ENCODE assay signal across 2 cellular contexts in the genomic region with DNA sequence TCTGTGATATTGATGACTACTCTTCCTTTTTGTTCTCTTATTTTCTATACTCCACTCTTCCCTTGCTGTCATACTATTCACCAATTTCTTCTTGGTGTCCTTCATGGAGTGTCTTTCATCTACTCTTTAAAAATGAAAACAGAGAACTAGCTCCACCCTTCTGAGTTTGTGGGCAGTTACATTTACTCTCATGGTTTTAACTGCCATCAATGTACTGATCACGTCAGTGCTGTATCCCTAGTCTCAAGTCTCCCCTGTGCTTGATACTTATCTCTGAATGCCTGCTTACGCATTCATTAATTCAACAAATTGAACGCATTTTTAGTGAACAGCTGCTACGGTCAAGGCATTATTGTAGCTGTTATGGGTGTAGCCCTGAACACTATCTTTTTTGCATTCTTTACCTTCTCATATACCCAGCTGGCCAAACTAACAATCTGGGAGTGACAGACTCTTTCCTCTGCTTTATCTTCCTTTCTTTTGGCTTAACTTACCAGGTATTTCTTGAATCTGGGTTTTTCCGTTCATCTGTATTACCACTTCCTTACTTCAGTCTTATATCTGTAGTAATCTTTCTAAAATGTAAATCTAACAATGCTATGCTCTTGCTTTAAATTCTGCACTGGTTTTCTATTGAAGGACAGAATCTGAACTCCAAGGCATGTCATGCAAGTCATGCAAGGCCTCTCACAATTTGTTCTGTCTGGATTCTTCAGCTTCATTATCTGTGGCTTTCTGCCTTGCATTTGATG.
TF ChIP-seq lines count a peak whose summit lies in the region.

No MANE protein-coding gene starts in this region.

TF ChIP-seq in IMR-90, 13 proteins besides CTCF, POLR2A, EP300 and RAD21:
- no peak for TF ChIP-seq MAZ (IDR thresholded peaks at IDR 0.05; ENCODE audit: borderline replicate concordance, low read depth, low read length)
- TF ChIP-seq NFE2L2 (IDR thresholded peaks at IDR 0.05; ENCODE audit: low read depth, low read length) = no peak
TF ChIP-seq in IMR-90: peak in this region for 0.

TF ChIP-seq in GM12878, 131 proteins besides CTCF, POLR2A, EP300 and RAD21:
- TF ChIP-seq ZNF687 (IDR thresholded peaks at IDR 0.05) (no peak), HDAC6 (IDR thresholded peaks at IDR 0.05; ENCODE audit: unreplicated experiment) (no peak), MEF2A (IDR thresholded peaks at IDR 0.05; ENCODE audit: insufficient read depth, low read depth, low read length) (no peak), SMC3 (IDR thresholded peaks at IDR 0.05; ENCODE audit: borderline replicate concordance, low read length) (0 out of 2 replicates have a peak, but pooled peaks have one; percentile 4)
